Comparison of ENCODE assay signal across 8 cellular contexts in the genomic region with DNA sequence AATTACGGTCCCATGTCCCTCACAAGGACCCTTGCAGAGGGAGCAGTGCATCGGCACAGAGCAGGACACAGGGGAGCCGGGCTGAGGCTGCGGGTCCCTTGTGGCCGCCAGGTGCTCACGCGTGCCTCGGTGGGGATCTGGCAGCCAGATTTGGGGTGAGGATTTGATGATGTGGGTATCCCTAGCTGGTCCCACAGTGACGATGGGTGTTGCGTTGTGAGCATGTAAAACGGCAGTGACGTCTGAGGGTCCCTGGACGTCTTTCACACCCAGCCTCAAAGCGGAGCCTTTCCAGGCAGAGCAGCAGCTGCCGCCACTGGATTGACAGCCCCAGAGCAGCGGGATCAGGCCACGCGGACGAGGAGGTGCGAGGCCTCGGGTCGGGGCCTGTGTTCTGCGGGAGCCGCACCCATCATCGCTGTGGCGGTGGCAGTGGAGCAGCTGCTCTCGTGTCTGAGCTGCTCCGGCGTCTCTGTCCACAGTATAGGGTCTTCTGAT. TPM values are rescaled to one million over a fixed set of nuclear protein-coding genes. Genes with fewer than 3 reads are reported as not detected.
A peak's percentile ranks its signal among the peaks of the same experiment; 100 is the strongest.
DNase-seq lines count a peak whose midpoint lies in the region; ATAC-seq and TF ChIP-seq lines count a peak whose summit lies in the region.

No MANE protein-coding gene starts in this region.

- peak overlapping the region; percentile 71 for H3K4me2 ChIP-seq in OCI-LY7 (ENCODE audit: low read length)

- H3K9me3 ChIP-seq in CD4-positive, CD25-positive, alpha-beta regulatory T cell (ENCODE audit: control insufficient read depth in 2 of 2, low read length in 2 of 2): no peaks in the 10 kb centered on the region
- H3K9me3 ChIP-seq in OCI-LY7 (ENCODE audit: low read length): no peaks in the 10 kb centered on the region
- no peaks in the 10 kb centered on the region for H3K9me3 ChIP-seq in endocrine pancreas (ENCODE audit: control insufficient read depth, low read length)

- peak overlapping the region; percentile 13 to 93 (median 80) for H3K4me3 Mint-ChIP-seq in CD4-positive, CD25-positive, alpha-beta regulatory T cell

- no peaks in the 10 kb centered on the region for H3K27me3 Mint-ChIP-seq in CD4-positive, CD25-positive, alpha-beta regulatory T cell

- H3K36me3 ChIP-seq in CD4-positive, CD25-positive, alpha-beta regulatory T cell (ENCODE audit: control insufficient read depth, insufficient read depth, low read length): peaks cover 4% of the 10 kb centered on the region
- H3K36me3 ChIP-seq in OCI-LY7 (ENCODE audit: insufficient read depth, low read length): peaks cover 81% of the 10 kb centered on the region
- H3K36me3 ChIP-seq in endocrine pancreas (ENCODE audit: control insufficient read depth, insufficient read depth, low read length): no peaks in the 10 kb centered on the region

- H3K9me2 ChIP-seq in OCI-LY7 (ENCODE audit: insufficient read depth, low read length): no peaks in the 10 kb centered on the region

- H3K9me3 Mint-ChIP-seq in CD4-positive, CD25-positive, alpha-beta regulatory T cell: no peaks in the 10 kb centered on the region

- POLR2A ChIA-PET in OCI-LY7 (lab: Charles Lee): interaction anchor here (0.7 kb wide), 1 partner anchor 162 kb away, joined by 4 read pairs; no protein-coding TSS in a partner anchor

- DNase-seq in CD4-positive, CD25-positive, alpha-beta regulatory T cell: no peak
- DNase-seq in OCI-LY7 (ENCODE audit: low spot score): no peak
- DNase-seq in omental fat pad (ENCODE audit: low spot score): no peak
- DNase-seq in mesenteric fat pad (ENCODE audit: low spot score): no peak
- no peak for DNase-seq in NCI-H446 (lab: John Stamatoyannopoulos, UW)

- peak overlapping the region; percentile 71 for H3K27ac ChIP-seq in CD4-positive, CD25-positive, alpha-beta regulatory T cell (ENCODE audit: insufficient read depth, low read length, poor library complexity, severe bottlenecking)
- H3K27ac ChIP-seq in OCI-LY7 (ENCODE audit: low read depth, low read length, poor library complexity, severe bottlenecking): peak overlapping the region; percentile 74

- ATAC-seq in CD4-positive, CD25-positive, alpha-beta regulatory T cell (ENCODE audit: low read depth in 2 of 2): peak in 1 of 2 donors; percentile 21
- ATAC-seq in omental fat pad (ENCODE audit: low FRiP score) (peak; percentile 3), esophagus mucosa (no peak), GM18505 (IDR thresholded peaks at IDR 0.05; ENCODE audit: unreplicated experiment) (no peak)

- H3K27me3 ChIP-seq in CD4-positive, CD25-positive, alpha-beta regulatory T cell (ENCODE audit: control insufficient read depth, insufficient read depth, low read length): no peaks in the 10 kb centered on the region
- no peaks in the 10 kb centered on the region for H3K27me3 ChIP-seq in endocrine pancreas (ENCODE audit: control insufficient read depth, insufficient read depth, low read length)

- peaks cover 5 to 40% (median 27%) of the 10 kb centered on the region in 4 donors for H3K4me1 Mint-ChIP-seq in CD4-positive, CD25-positive, alpha-beta regulatory T cell

- TSS peak; percentile 42 for BruUV-seq in OCI-LY7 (replicated peaks; lab: Mats Ljungman, UMichigan)

- no peaks in the 10 kb centered on the region for H3K79me2 ChIP-seq in OCI-LY7 (ENCODE audit: insufficient read depth, low read depth, low read length)

- H2AFZ ChIP-seq in OCI-LY7 (ENCODE audit: low read length): no peak overlapping the region

- H3K36me3 Mint-ChIP-seq in CD4-positive, CD25-positive, alpha-beta regulatory T cell: no peaks in the 10 kb centered on the region

- CTCF ChIA-PET in OCI-LY7 (lab: Charles Lee; ENCODE audit: unreplicated experiment): no interaction called here

- intact Hi-C loops in OCI-LY7 (cut with micrococcal nuclease; ENCODE audit: unreplicated experiment): no loop called here

- no peaks in the 10 kb centered on the region for H4K20me1 ChIP-seq in OCI-LY7 (ENCODE audit: insufficient read depth, low read length)

- H3K27ac Mint-ChIP-seq in CD4-positive, CD25-positive, alpha-beta regulatory T cell: peak overlapping the region; percentile 84 to 93 (median 90)

- peak overlapping the region; percentile 91 for H3K9ac ChIP-seq in endocrine pancreas (ENCODE audit: control insufficient read depth, insufficient read depth, low read length)

- TF ChIP-seq POLR2A in GM18505 (IDR thresholded peaks at IDR 0.05; ENCODE audit: borderline replicate concordance, extremely low read depth, insufficient read depth, insufficient read length): no peak

- peak overlapping the region; percentile 53 for H3K4me3 ChIP-seq in CD4-positive, CD25-positive, alpha-beta regulatory T cell (ENCODE audit: low read depth, low read length)
- H3K4me3 ChIP-seq in OCI-LY7 (ENCODE audit: low read depth, low read length, poor library complexity, severe bottlenecking) (peak overlapping the region; percentile 57), endocrine pancreas (ENCODE audit: control insufficient read depth, insufficient read depth, low read length) (no peak overlapping the region)

- peaks cover 30% of the 10 kb centered on the region for H3K4me1 ChIP-seq in CD4-positive, CD25-positive, alpha-beta regulatory T cell (ENCODE audit: control insufficient read depth, insufficient read depth, low read length, poor library complexity, severe bottlenecking)
- H3K4me1 ChIP-seq in OCI-LY7 (ENCODE audit: insufficient read depth, low read length, poor library complexity, severe bottlenecking): peaks cover 20% of the 10 kb centered on the region
- H3K4me1 ChIP-seq in endocrine pancreas (ENCODE audit: control insufficient read depth, insufficient read depth, low read length): no peaks in the 10 kb centered on the region

- TF ChIP-seq CTCF in OCI-LY7 (conservative IDR thresholded peaks at IDR 0.05; ENCODE audit: low read length) (no peak), omental fat pad (IDR thresholded peaks at IDR 0.05) (no peak)

RNA-seq across cellular contexts. Expression of gene WDR45B, which starts 54.6 kb away (rescaled TPM):
- 86.8 TPM for total RNA-seq in CD4-positive, CD25-positive, alpha-beta regulatory T cell
- 10 to 100 TPM; 35.1 to 45.2 (median 38.0) TPM for polyA plus RNA-seq in CD4-positive, CD25-positive, alpha-beta regulatory T cell
- total RNA-seq in OCI-LY7 (2014; rRNA removed; shearing (Covaris generic)): 59.0 and 61.7 TPM in 2 replicates
- total RNA-seq in OCI-LY7 (2022) (78.9 and 81.9 TPM in 2 replicates), omental fat pad (100 to 1,000 TPM in 1 of 4 donors, 10 to 100 TPM in 3; 63.0 to 139 (median 86.0) TPM), esophagus mucosa (63.8 TPM), mesenteric fat pad (65.3 TPM)
